In genomic region chr7:34070486-34071323, GRCh38 we compare ENCODE assay signal across 19 cellular contexts.
DNase-seq lines count a peak whose midpoint lies in the region; ATAC-seq and TF ChIP-seq lines count a peak whose summit lies in the region.
"Had no signal": no experiment of that assay in that cellular context is flagged by ENCODE, and none has a peak within 500 bp of the region (broad histone marks: within the 10 kb centered on the region; RNA-seq: fewer than 3 reads in every experiment).

No MANE protein-coding gene starts in this region.

- no peak for TF ChIP-seq CTCF in fibroblast of mammary gland (conservative IDR thresholded peaks at IDR 0.05; ENCODE audit: control insufficient read depth, insufficient read depth, low read depth, low read length)

- no peak overlapping the region for H3K9ac ChIP-seq in SK-N-MC (ENCODE audit: insufficient read length)

- no peaks in the 10 kb centered on the region for H3K36me3 ChIP-seq in SK-N-MC (ENCODE audit: insufficient read depth, low read length)
- H3K36me3 ChIP-seq: esophagus muscularis mucosa, sigmoid colon, thoracic aorta had no signal

- DNase-seq in GM04503 (ENCODE audit: low read depth), result peak; percentile 48
- DNase-seq in SK-N-MC (ENCODE audit: low read depth, low spot score), result no peak
- peak; percentile 87 for DNase-seq in fibroblast of mammary gland (ENCODE audit: low read depth)
- peak; percentile 76 for DNase-seq in smooth muscle cell of the brain vasculature (ENCODE audit: low read depth, low spot score)
- DNase-seq in putamen (ENCODE audit: low spot score), result no peak
- DNase-seq in cerebellar cortex (ENCODE audit: low spot score), result no peak
- DNase-seq: activated CD4-positive, CD25-positive, alpha-beta regulatory T cell treated with anti-CD3 and anti-CD28 coated beads, Interleukin-2, amount 50 U/mL, for 72 hours; activated effector memory CD4-positive, alpha-beta T cell treated with anti-CD3 and anti-CD28 coated beads, Interleukin-2, amount 50 U/mL, for 16 hours; aorta; DMS79; left cardiac atrium; NCI-H146; NCI-H226; occipital lobe; sigmoid colon; stimulated activated CD4-positive, alpha-beta T cell treated with anti-CD3 and anti-CD28 coated beads, Interleukin-4, amount 100 ng/mL, for 4 hours had no signal

- H3K4me3 ChIP-seq in SK-N-MC (peak overlapping the region; percentile 26), fibroblast of mammary gland (ENCODE audit: control insufficient read depth, low read depth, low read length) (no peak overlapping the region)
- H3K4me3 ChIP-seq: esophagus muscularis mucosa, sigmoid colon, thoracic aorta had no signal

- ATAC-seq in GM21717 (IDR thresholded peaks at IDR 0.05; ENCODE audit: unreplicated experiment), result no peak

- H3K27ac ChIP-seq in SK-N-MC, result peak overlapping the region; percentile 73; the same call in 1 of the 2 replicates
- H3K27ac ChIP-seq: esophagus muscularis mucosa, sigmoid colon, thoracic aorta had no signal

- H3K9me3 ChIP-seq in SK-N-MC (ENCODE audit: low read depth, low read length), result no peaks in the 10 kb centered on the region
- H3K9me3 ChIP-seq: esophagus muscularis mucosa, sigmoid colon, thoracic aorta had no signal

Comparison
In these comparisons a context has a peak if more than half of its experiments do, and no peak if none do; other contexts are left out.
1. DNase-seq: peak in GM04503 (single experiment), fibroblast of mammary gland (single experiment) and smooth muscle cell of the brain vasculature (single experiment); none in SK-N-MC (single experiment), putamen (single experiment) and cerebellar cortex (single experiment).